24 cellular contexts compared by ENCODE assay signal in the genomic region with DNA sequence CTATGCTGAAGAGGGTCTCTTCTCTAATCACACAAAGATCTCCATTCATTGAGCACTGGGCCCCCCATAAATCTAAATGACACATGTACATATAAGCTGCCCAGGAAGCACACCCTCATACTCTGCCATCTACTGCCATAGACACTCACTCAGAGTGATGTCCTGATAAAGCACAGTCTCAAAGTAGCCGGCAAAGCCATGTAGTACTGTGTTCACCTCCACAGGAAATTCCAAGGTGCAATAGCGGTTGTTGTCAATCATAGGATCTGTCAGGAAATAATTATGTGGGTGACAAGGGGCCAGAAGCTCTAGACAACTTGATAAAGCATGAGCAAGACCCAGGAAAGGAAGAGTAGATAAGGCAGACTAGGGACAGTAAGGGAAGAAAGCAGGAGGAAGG. TPM values are rescaled to one million over a fixed set of nuclear protein-coding genes. Genes with fewer than 3 reads are reported as not detected.
DNase-seq lines count a peak whose midpoint lies in the region; ATAC-seq, FAIRE-seq and TF ChIP-seq lines count a peak whose summit lies in the region.
"Had no signal": no experiment of that assay in that cellular context is flagged by ENCODE, and none has a peak within 500 bp of the region (broad histone marks: within the 10 kb centered on the region; RNA-seq: fewer than 3 reads in every experiment).

No MANE protein-coding gene starts in this region.

- H2BK12ac ChIP-seq in trophoblast cell (ENCODE audit: low read length), result no peak overlapping the region

- H3K9me3 ChIP-seq in A549 (no peaks in the 10 kb centered on the region), PC-9 (ENCODE audit: insufficient read depth, low read depth) (no peaks in the 10 kb centered on the region), hepatocyte (ENCODE audit: low read depth) (no peaks in the 10 kb centered on the region), trophoblast cell (ENCODE audit: insufficient read depth, low read depth, low read length) (no peaks in the 10 kb centered on the region)
- no peaks in the 10 kb centered on the region for H3K9me3 ChIP-seq in BLaER1 treated with 17β-estradiol and CSF1 and Interleukin-3, amounts not matched to agents 10 nM and 100 nM (replicated peaks in 1 of 11)
- H3K9me3 ChIP-seq: Peyer's patch, SJCRH30 had no signal

- H2AFZ ChIP-seq in PC-9 (no peak overlapping the region), hepatocyte (no peak overlapping the region), trophoblast cell (ENCODE audit: insufficient read depth, low read length, poor library complexity) (no peak overlapping the region)

- H3K4me1 ChIP-seq in A549 (peaks cover 30% of the 10 kb centered on the region), PC-9 (replicated peaks; ENCODE audit: insufficient read depth) (peaks cover 15% of the 10 kb centered on the region), hepatocyte (ENCODE audit: insufficient read depth) (peaks cover 7% of the 10 kb centered on the region), trophoblast cell (ENCODE audit: control insufficient read depth in 1 of 2, insufficient read depth in 2 of 2, low read length in 2 of 2) (peaks cover 7 to 13% of the 10 kb centered on the region in 2 experiments)
- H3K4me1 ChIP-seq in BLaER1 treated with 17β-estradiol and CSF1 and Interleukin-3, amounts not matched to agents 10 nM and 100 nM, result peaks cover 44 to 68% (median 55%) of the 10 kb centered on the region in 10 experiments

- H3K27me3 ChIP-seq in BLaER1 treated with 17β-estradiol and CSF1 and Interleukin-3, amounts not matched to agents 10 nM and 100 nM, result no peaks in the 10 kb centered on the region
- H3K27me3 ChIP-seq in PC-9 (ENCODE audit: insufficient read depth, low read depth), result no peaks in the 10 kb centered on the region
- H3K27me3 ChIP-seq in hepatocyte, result no peaks in the 10 kb centered on the region
- H3K27me3 ChIP-seq in trophoblast cell (ENCODE audit: insufficient read depth, low read length), result no peaks in the 10 kb centered on the region
- H3K27me3 ChIP-seq: Peyer's patch, SJCRH30 had no signal

- H3K4me3 ChIP-seq in A549 (no peak overlapping the region), PC-9 (no peak overlapping the region), hepatocyte (no peak overlapping the region), trophoblast cell (ENCODE audit: low read depth, low read length) (no peak overlapping the region)
- H3K4me3 ChIP-seq in BLaER1 treated with 17β-estradiol and CSF1 and Interleukin-3, amounts not matched to agents 10 nM and 100 nM, result no peak overlapping the region
- H3K4me3 ChIP-seq: Peyer's patch, SJCRH30 had no signal

- no peak overlapping the region for H2AK5ac ChIP-seq in trophoblast cell (ENCODE audit: low read length)

- TF ChIP-seq POLR2A in A549 (IDR thresholded peaks at IDR 0.05; ENCODE audit: low read length), result no peak

- TF ChIP-seq CTCF in A549 (IDR thresholded peaks at IDR 0.05) (no peak), PC-9 (conservative IDR thresholded peaks at IDR 0.05) (no peak), hepatocyte (IDR thresholded peaks at IDR 0.05; ENCODE audit: poor library complexity) (no peak)

- H3K14ac ChIP-seq in trophoblast cell (ENCODE audit: low read length), result no peak overlapping the region

- no peak overlapping the region for H3K4ac ChIP-seq in trophoblast cell (ENCODE audit: low read depth, low read length)

- DNase-seq in A549 (ENCODE audit: low read depth in 1 of 2, low spot score in 1 of 2) (no peak), PC-9 (no peak), hepatocyte (ENCODE audit: low spot score) (no peak), substantia nigra (lab: John Stamatoyannopoulos, UW) (no peak), trophoblast cell (no peak)
- DNase-seq: DMS53; GDM1; MM.1S; NCI-H1092; NCI-H146; NCI-H2029; NCI-H2227 treated with DMSO at 0.1 percent for 48 hours; NCI-H510A; NCI-H748 treated with DMSO at 0.1 percent for 48 hours; NK-92 treated with Interleukin-12 subunit alpha and Interleukin-12 subunit beta, amount 100 ng/mL, for 24 hours; Peyer's patch; SJCRH30 had no signal

- H3K9me2 ChIP-seq in PC-9 (ENCODE audit: insufficient read depth), result no peaks in the 10 kb centered on the region
- H3K9me2 ChIP-seq in hepatocyte (replicated peaks; ENCODE audit: insufficient read depth), result no peaks in the 10 kb centered on the region

- peaks cover 19% of the 10 kb centered on the region for H3F3A ChIP-seq in PC-9 (ENCODE audit: insufficient read depth, low read depth)

- POLR2A ChIA-PET in A549 (lab: Yijun Ruan, JAX) (no interaction called here), PC-9 (lab: Charles Lee; ENCODE audit: unreplicated experiment) (no interaction called here)

- no TSS peak for BruUV-seq in PC-9 (replicated peaks; lab: Mats Ljungman, UMichigan)

- no peak overlapping the region for H3K23ac ChIP-seq in trophoblast cell (ENCODE audit: low read length)

- FAIRE-seq in A549 (lab: Jason Lieb, UNC), result no peak
- FAIRE-seq: D721Med, GM19239, H1 had no signal

- no peaks in the 10 kb centered on the region for H4K20me1 ChIP-seq in BLaER1 treated with 17β-estradiol and CSF1 and Interleukin-3, amounts not matched to agents 10 nM and 100 nM
- H4K20me1 ChIP-seq in PC-9 (ENCODE audit: insufficient read depth) (no peaks in the 10 kb centered on the region), hepatocyte (ENCODE audit: insufficient read depth, poor library complexity, severe bottlenecking) (no peaks in the 10 kb centered on the region)

- no peak overlapping the region for H4K8ac ChIP-seq in trophoblast cell (ENCODE audit: low read depth, low read length)

- no peak for ATAC-seq in A549
- ATAC-seq in HG03565 (IDR thresholded peaks at IDR 0.05; ENCODE audit: unreplicated experiment), result no peak
- no peak for ATAC-seq in HG02852 (IDR thresholded peaks at IDR 0.05; ENCODE audit: unreplicated experiment)

- H3K4me2 ChIP-seq in A549 (peak overlapping the region; percentile 23; the same call in 1 of the 3 replicates), PC-9 (no peak overlapping the region), hepatocyte (no peak overlapping the region), trophoblast cell (ENCODE audit: low read length) (no peak overlapping the region)
- peak overlapping the region in 7 of 11 experiments; percentile 4 to 58 (median 36); a peak in 9 of 22 replicates for H3K4me2 ChIP-seq in BLaER1 treated with 17β-estradiol and CSF1 and Interleukin-3, amounts not matched to agents 10 nM and 100 nM

- WGBS in A549 (ENCODE audit: missing lambda C conversion rate), result 97% methylated on average over 2 of the region's 2 CpGs
- WGBS in hepatocyte (ENCODE audit: low lambda C conversion rate, missing lambda C conversion rate), result 91% methylated on average over 2 of the region's 2 CpGs
- no CpG with 5 or more reads among the region's 2 CpGs for WGBS in trophoblast cell (ENCODE audit: extremely low coverage, insufficient coverage, insufficient read length)

- no peak overlapping the region for H3K9ac ChIP-seq in BLaER1 treated with 17β-estradiol and CSF1 and Interleukin-3, amounts not matched to agents 10 nM and 100 nM
- no peak overlapping the region for H3K9ac ChIP-seq in trophoblast cell (ENCODE audit: low read length)

- H2BK120ac ChIP-seq in trophoblast cell (ENCODE audit: insufficient read depth, low read length, poor library complexity), result no peak overlapping the region

- H3K36me3 ChIP-seq in BLaER1 treated with 17β-estradiol and CSF1 and Interleukin-3, amounts not matched to agents 10 nM and 100 nM, result peaks cover 62 to 81% (median 75%) of the 10 kb centered on the region in 11 experiments
- H3K36me3 ChIP-seq in PC-9 (ENCODE audit: low read depth) (peaks cover 28% of the 10 kb centered on the region), hepatocyte (replicated peaks; ENCODE audit: insufficient read depth, low read depth) (no peaks in the 10 kb centered on the region), trophoblast cell (ENCODE audit: control insufficient read depth in 1 of 2, insufficient read depth in 2 of 2, low read length in 2 of 2) (peaks cover 22 to 45% of the 10 kb centered on the region in 2 experiments)

- intact Hi-C loops in PC-9 (cut with micrococcal nuclease; ENCODE audit: unreplicated experiment), result no loop called here

- no peak overlapping the region for H2BK5ac ChIP-seq in trophoblast cell (ENCODE audit: low read depth, low read length, poor library complexity)

- no peak overlapping the region for H4K91ac ChIP-seq in trophoblast cell (ENCODE audit: low read depth, low read length)

- CTCF ChIA-PET in A549 (lab: Yijun Ruan, JAX) (interaction anchor here (1.0 to 5.1 kb wide), 2 partner anchors 8 to 61 kb away, joined by 3 to 44 read pairs; a partner anchor contains a TSS), PC-9 (lab: Charles Lee) (no interaction called here)

- peaks cover 15% of the 10 kb centered on the region for H3K79me2 ChIP-seq in PC-9 (ENCODE audit: low read depth)
- peaks cover 18% of the 10 kb centered on the region for H3K79me2 ChIP-seq in hepatocyte
- H3K79me2 ChIP-seq in trophoblast cell (ENCODE audit: control insufficient read depth, insufficient read depth, low read length, poor library complexity), result peaks cover 4% of the 10 kb centered on the region

- H3K79me1 ChIP-seq in trophoblast cell (ENCODE audit: low read length), result peaks cover 9% of the 10 kb centered on the region

- H4K12ac ChIP-seq in trophoblast cell (ENCODE audit: low read depth, low read length), result no peak overlapping the region

- no peak for TF ChIP-seq RAD21 in A549 (conservative IDR thresholded peaks at IDR 0.05 in 1 of 2, IDR thresholded peaks at IDR 0.05 in 1 of 2)

- TF ChIP-seq EP300 in A549 (IDR thresholded peaks at IDR 0.05), result no peak

- H3K27ac ChIP-seq in A549, result peak overlapping the region in 1 of 2 experiments; percentile 41; a peak in 2 of 6 replicates
- no peak overlapping the region for H3K27ac ChIP-seq in BLaER1 treated with 17β-estradiol and CSF1 and Interleukin-3, amounts not matched to agents 10 nM and 100 nM
- 0 out of 2 replicates have a peak overlapping the region, but pooled peaks have one; percentile 12 for H3K27ac ChIP-seq in PC-9
- peak overlapping the region; percentile 54 for H3K27ac ChIP-seq in hepatocyte
- H3K27ac ChIP-seq in substantia nigra (ENCODE audit: low read depth, low read length, poor library complexity, severe bottlenecking), result no peak overlapping the region
- H3K27ac ChIP-seq in trophoblast cell (ENCODE audit: low read depth, low read length), result no peak overlapping the region
- H3K27ac ChIP-seq: Peyer's patch, SJCRH30 had no signal

- H3K18ac ChIP-seq in trophoblast cell (ENCODE audit: low read length), result no peak overlapping the region

RNA-seq across cellular contexts. Expression of a gene that starts 3.3 kb away (rescaled TPM):
- polyA plus RNA-seq in A549 (2011; rRNA removed) (68.0 and 71.7 TPM in 2 replicates), A549 (2017; fragmentation: RNase III; extraction: RNeasy Plus Mini Kit Qiagen cat#74134 plus additional on column Dnase treatment) (64.2 to 66.5 TPM (median 65.8 TPM) in 3 replicates), hepatocyte (72.9 and 74.1 TPM in 2 replicates)
- 60.6 and 65.8 TPM in 2 replicates for polyA plus RNA-seq in A549 (2012; cell fraction: cytosol; rRNA removed)
- 97.1 and 107 TPM in 2 replicates for polyA plus RNA-seq in A549 (2012; cell fraction: nucleus; rRNA removed)
- polyA minus RNA-seq in A549 (2011; rRNA and poly(A)+ RNA removed), result 71.4 and 82.2 TPM in 2 replicates
- total RNA-seq in PC-9 (2021) (68.7 and 76.5 TPM in 2 replicates), hepatocyte (236 and 749 TPM in 2 replicates)
- 58.8 and 61.4 TPM in 2 replicates for polyA plus RNA-seq in trophoblast cell (2013)

RNA-seq across cellular contexts. Expression of a gene that starts 6.9 kb away (rescaled TPM):
- polyA plus RNA-seq in A549 (2011; rRNA removed) (214 and 299 TPM in 2 replicates), A549 (2017; fragmentation: RNase III; extraction: RNeasy Plus Mini Kit Qiagen cat#74134 plus additional on column Dnase treatment) (185 to 224 TPM (median 188 TPM) in 3 replicates), hepatocyte (54.1 and 72.3 TPM in 2 replicates)
- 236 and 242 TPM in 2 replicates for polyA plus RNA-seq in A549 (2012; cell fraction: cytosol; rRNA removed)
- polyA plus RNA-seq in A549 (2012; cell fraction: nucleus; rRNA removed), result 236 and 351 TPM in 2 replicates
- polyA minus RNA-seq in A549 (2011; rRNA and poly(A)+ RNA removed), result 261 and 305 TPM in 2 replicates
- total RNA-seq in PC-9 (2021) (58.6 and 73.2 TPM in 2 replicates), hepatocyte (38.9 and 52.2 TPM in 2 replicates)
- polyA plus RNA-seq in trophoblast cell (2013), result 58.2 and 61.0 TPM in 2 replicates

RNA-seq across cellular contexts. Expression of a gene that starts 34.6 kb away (rescaled TPM):
- polyA plus RNA-seq in A549 (2011; rRNA removed) (69.3 and 76.0 TPM in 2 replicates), A549 (2017; fragmentation: RNase III; extraction: RNeasy Plus Mini Kit Qiagen cat#74134 plus additional on column Dnase treatment) (35.9 to 42.6 TPM (median 37.3 TPM) in 3 replicates), hepatocyte (16.2 and 21.8 TPM in 2 replicates)
- polyA plus RNA-seq in A549 (2012; cell fraction: cytosol; rRNA removed), result 32.4 and 37.5 TPM in 2 replicates
- polyA plus RNA-seq in A549 (2012; cell fraction: nucleus; rRNA removed), result 33.2 and 48.7 TPM in 2 replicates
- polyA minus RNA-seq in A549 (2011; rRNA and poly(A)+ RNA removed), result 33.1 and 40.3 TPM in 2 replicates
- total RNA-seq in PC-9 (2021) (23.1 and 36.0 TPM in 2 replicates), hepatocyte (34.8 and 46.4 TPM in 2 replicates)
- polyA plus RNA-seq in trophoblast cell (2013), result 29.6 and 29.8 TPM in 2 replicates

RNA-seq across cellular contexts. Expression of a gene that starts 39.3 kb away (rescaled TPM):
- polyA plus RNA-seq in A549 (2011; rRNA removed) (0.29 and 0.31 TPM in 2 replicates), A549 (2017; fragmentation: RNase III; extraction: RNeasy Plus Mini Kit Qiagen cat#74134 plus additional on column Dnase treatment) (0.23 to 0.46 TPM (median 0.29 TPM) in 3 replicates), hepatocyte (5.5 and 6.3 TPM in 2 replicates)
- polyA plus RNA-seq in A549 (2012; cell fraction: cytosol; rRNA removed), result 0.21 and 0.30 TPM in 2 replicates
- 0.96 and 1.3 TPM in 2 replicates for polyA plus RNA-seq in A549 (2012; cell fraction: nucleus; rRNA removed)
- polyA minus RNA-seq in A549 (2011; rRNA and poly(A)+ RNA removed), result 0.39 TPM in 1 of 2 replicates, not detected in the other
- total RNA-seq in PC-9 (2021) (0.50 and 0.98 TPM in 2 replicates), hepatocyte (1.5 and 1.9 TPM in 2 replicates)
- polyA plus RNA-seq in trophoblast cell (2013), result 0.72 and 0.82 TPM in 2 replicates
- total RNA-seq: SJCRH30 had no signal
- polyA plus RNA-seq: CD14-positive monocyte had no signal

RNA-seq across cellular contexts. Expression of a gene that starts 50.8 kb away (rescaled TPM):
- 74.3 and 99.6 TPM in 2 replicates for polyA plus RNA-seq in A549 (2011; rRNA removed)
- 56.1 and 79.2 TPM in 2 replicates for polyA plus RNA-seq in A549 (2012; cell fraction: cytosol; rRNA removed)
- polyA plus RNA-seq in A549 (2012; cell fraction: nucleus; rRNA removed), result 93.7 and 133 TPM in 2 replicates
- polyA plus RNA-seq in A549 (2017; fragmentation: RNase III; extraction: RNeasy Plus Mini Kit Qiagen cat#74134 plus additional on column Dnase treatment), result 45.5 to 62.9 TPM (median 57.2 TPM) in 3 replicates
- 129 and 185 TPM in 2 replicates for polyA minus RNA-seq in A549 (2011; rRNA and poly(A)+ RNA removed)
- 59.0 and 61.6 TPM in 2 replicates for total RNA-seq in PC-9 (2021)
- total RNA-seq in hepatocyte, result 34.4 and 56.2 TPM in 2 replicates
- 92.7 and 117 TPM in 2 replicates for polyA plus RNA-seq in hepatocyte
- 32.8 and 36.9 TPM in 2 replicates for polyA plus RNA-seq in trophoblast cell (2013)

Comparison
In these comparisons a context has a peak if more than half of its experiments do, and no peak if none do; other contexts are left out.
1. H3K27ac ChIP-seq: peak in PC-9 (single experiment) and hepatocyte (single experiment); none in BLaER1 treated with 17β-estradiol and CSF1 and Interleukin-3, amounts not matched to agents 10 nM and 100 nM (0 of 11), substantia nigra (single experiment) and trophoblast cell (single experiment).
2. H3K4me2 ChIP-seq: peak in A549 (single experiment) and BLaER1 treated with 17β-estradiol and CSF1 and Interleukin-3, amounts not matched to agents 10 nM and 100 nM (7 of 11); none in PC-9 (single experiment), hepatocyte (single experiment) and trophoblast cell (single experiment).